Comparison of ENCODE assay signal across 23 cellular contexts in genomic region chr5:95956900-95957293, GRCh38. TPM values are rescaled to one million over a fixed set of nuclear protein-coding genes. Genes with fewer than 3 reads are reported as not detected.
A peak's percentile ranks its signal among the peaks of the same experiment; 100 is the strongest.
DNase-seq lines count a peak whose midpoint lies in the region; ATAC-seq, FAIRE-seq and TF ChIP-seq lines count a peak whose summit lies in the region.
"Had no signal": no experiment of that assay in that cellular context is flagged by ENCODE, and none has a peak within 500 bp of the region (broad histone marks: within the 10 kb centered on the region; RNA-seq: fewer than 3 reads in every experiment).

No MANE protein-coding gene starts in this region.

- H3K4me1 ChIP-seq in SK-N-SH (ENCODE audit: control insufficient read depth in 1 of 2, insufficient read depth in 2 of 2, low read depth in 1 of 2, low read length in 1 of 2), result peaks cover 18 to 19% of the 10 kb centered on the region in 2 experiments; a peak in 3 of 4 replicates
- peaks cover 0 to 27% of the 10 kb centered on the region in 2 donors for H3K4me1 ChIP-seq in ascending aorta
- H3K4me1 ChIP-seq in HepG2 (ENCODE audit: insufficient read depth, low read length), result peaks cover 58% of the 10 kb centered on the region
- H3K4me1 ChIP-seq in testis, result peaks cover 9% of the 10 kb centered on the region

- peak; percentile 37 for FAIRE-seq in HepG2 (lab: Jason Lieb, UNC)
- FAIRE-seq: endothelial cell of umbilical vein had no signal

- no peaks in the 10 kb centered on the region for H3K9me3 Mint-ChIP-seq in stimulated activated naive CD8-positive, alpha-beta T cell treated with anti-CD3 and anti-CD28 coated beads, Interleukin-15, amount 100 ng/mL, for 72 hours
- H3K9me3 Mint-ChIP-seq: activated B cell treated with CpG ODN at 0.5 μM for 24 hours; CD8-positive, alpha-beta T cell had no signal

- peaks cover 46% of the 10 kb centered on the region for H3K4me1 Mint-ChIP-seq in stimulated activated naive CD8-positive, alpha-beta T cell treated with anti-CD3 and anti-CD28 coated beads, Interleukin-15, amount 100 ng/mL, for 72 hours

- ATAC-seq in SK-N-SH treated with all-trans-retinoic acid at 6 μM for 48 hours (no peak), HepG2 (no peak), HG03025 (IDR thresholded peaks at IDR 0.05; ENCODE audit: low FRiP score, unreplicated experiment) (no peak)
- no peak for ATAC-seq in stimulated activated naive CD8-positive, alpha-beta T cell treated with anti-CD3 and anti-CD28 coated beads, Interleukin-15, amount 100 ng/mL, for 72 hours
- ATAC-seq: CD8-positive, alpha-beta T cell had no signal

- intact Hi-C loops in ascending aorta (cut with DNase I) (loop anchor here (5.0 kb wide), 1 partner anchor 45 kb away; no protein-coding TSS in a partner anchor), HepG2 (cut with micrococcal nuclease; ENCODE audit: unreplicated experiment) (no loop called here), testis (cut with DNase I; ENCODE audit: low total_unique reads) (no loop called here)

- TF ChIP-seq EP300 in SK-N-SH (IDR thresholded peaks at IDR 0.05; ENCODE audit: borderline replicate concordance in 1 of 2, low read depth in 1 of 2, low read length in 1 of 2) (no peak), HepG2 (IDR thresholded peaks at IDR 0.05; ENCODE audit: low read depth in 2 of 2, low read length in 2 of 2) (peak in 1 of 2 experiments; percentile 45; a peak in 1 of 4 replicates), HepG2 (CRISPR knock-in tag; IDR thresholded peaks at IDR 0.05; ENCODE audit: borderline replicate concordance) (no peak)

- H3K27ac Mint-ChIP-seq in stimulated activated naive CD8-positive, alpha-beta T cell treated with anti-CD3 and anti-CD28 coated beads, Interleukin-15, amount 100 ng/mL, for 72 hours, result no peak overlapping the region
- H3K27ac Mint-ChIP-seq: activated B cell treated with CpG ODN at 0.5 μM for 24 hours; CD8-positive, alpha-beta T cell; neural progenitor cell had no signal

- H3K27me3 Mint-ChIP-seq in stimulated activated naive CD8-positive, alpha-beta T cell treated with anti-CD3 and anti-CD28 coated beads, Interleukin-15, amount 100 ng/mL, for 72 hours, result no peaks in the 10 kb centered on the region
- H3K27me3 Mint-ChIP-seq: activated B cell treated with CpG ODN at 0.5 μM for 24 hours had no signal

- H3K36me3 ChIP-seq in SK-N-SH (replicated peaks in 1 of 2; ENCODE audit: control insufficient read depth in 1 of 2, insufficient read depth in 2 of 2, low read length in 1 of 2) (peaks cover 4 to 7% of the 10 kb centered on the region in 2 experiments), ascending aorta (no peaks in the 10 kb centered on the region), HepG2 (replicated peaks in 1 of 2; ENCODE audit: control insufficient read depth in 1 of 2, insufficient read depth in 2 of 2, low read length in 2 of 2) (peaks cover 7 to 45% of the 10 kb centered on the region in 2 experiments), testis (ENCODE audit: low read depth, missing control alignments) (no peaks in the 10 kb centered on the region)
- H3K36me3 ChIP-seq: neural progenitor cell, sigmoid colon, thyroid gland had no signal

- H3K27ac ChIP-seq in SK-N-SH (ENCODE audit: low read depth in 2 of 2, low read length in 1 of 2) (peak overlapping the region in 1 of 2 experiments; percentile 51; a peak in 2 of 4 replicates), ascending aorta (no peak overlapping the region), HepG2 (ENCODE audit: extremely low read length, insufficient read depth, low read length) (no peak overlapping the region), testis (peak overlapping the region; percentile 27 to 41)
- H3K27ac ChIP-seq: neural progenitor cell had no signal

- H3K4me2 ChIP-seq in SK-N-SH (peak overlapping the region; percentile 82), HepG2 (ENCODE audit: low read depth, low read length) (peak overlapping the region; percentile 91)
- H3K4me2 ChIP-seq: neural progenitor cell had no signal

- no TSS peak for BruUV-seq in HepG2 (replicated peaks; lab: Mats Ljungman, UMichigan)

- DNase-seq in SK-N-SH (no peak), ascending aorta (ENCODE audit: low spot score in 2 of 2) (no peak), HepG2 (ENCODE audit: low spot score) (no peak), testis (no peak), SHP77 (lab: John Stamatoyannopoulos, UW) (no peak)
- no peak for DNase-seq in stimulated activated naive CD8-positive, alpha-beta T cell treated with anti-CD3 and anti-CD28 coated beads, Interleukin-15, amount 100 ng/mL, for 72 hours
- DNase-seq: 8988T; activated B cell treated with CpG ODN at 0.5 μM for 24 hours; amniotic stem cell; CD8-positive, alpha-beta T cell; DMS79 treated with DMSO at 0.1 percent for 48 hours; Karpas-422; NCI-H1417 treated with DMSO at 0.1 percent for 48 hours; NCI-H2171 treated with DMSO at 0.1 percent for 48 hours; NCI-H82; sigmoid colon; stimulated activated CD4-positive, alpha-beta T cell treated with anti-CD3 and anti-CD28 coated beads, Interleukin-2, amount 100 ng/mL, for 48 hours; T-helper 1 cell had no signal

- peaks cover 76% of the 10 kb centered on the region for H4K20me1 ChIP-seq in SK-N-SH (ENCODE audit: insufficient read depth)
- H4K20me1 ChIP-seq in HepG2 (ENCODE audit: insufficient read depth, low read length), result peaks cover 91% of the 10 kb centered on the region

- no peaks in the 10 kb centered on the region for H3K9me3 ChIP-seq in SK-N-SH
- H3K9me3 ChIP-seq in ascending aorta, result no peaks in the 10 kb centered on the region
- H3K9me3 ChIP-seq in HepG2 (ENCODE audit: low read length), result no peaks in the 10 kb centered on the region
- no peaks in the 10 kb centered on the region for H3K9me3 ChIP-seq in testis
- H3K9me3 ChIP-seq: sigmoid colon, thyroid gland had no signal

- H2AFZ ChIP-seq in SK-N-SH (ENCODE audit: low read depth), result no peak overlapping the region
- H2AFZ ChIP-seq in HepG2 (ENCODE audit: low read length), result no peak overlapping the region
- H2AFZ ChIP-seq: neural progenitor cell had no signal

- H3K27me3 ChIP-seq in SK-N-SH (ENCODE audit: insufficient read depth), result no peaks in the 10 kb centered on the region
- H3K27me3 ChIP-seq in ascending aorta, result no peaks in the 10 kb centered on the region
- H3K27me3 ChIP-seq in HepG2 (ENCODE audit: control insufficient read depth in 1 of 2, insufficient read depth in 2 of 2, low read length in 2 of 2), result peaks cover 0 to 6% of the 10 kb centered on the region in 2 experiments; a peak in 1 of 5 replicates
- H3K27me3 ChIP-seq in testis, result no peaks in the 10 kb centered on the region
- H3K27me3 ChIP-seq: sigmoid colon, thyroid gland had no signal

- peak overlapping the region; percentile 25; the same call in 1 of the 2 replicates for H3K9ac ChIP-seq in SK-N-SH
- peak overlapping the region; percentile 99; the same call in 1 of the 2 replicates for H3K9ac ChIP-seq in HepG2 (ENCODE audit: insufficient read depth, low read depth, low read length)
- H3K9ac ChIP-seq: neural progenitor cell had no signal

- POLR2A ChIA-PET in SK-N-SH (lab: Yijun Ruan, JAX) (no interaction called here), HepG2 (lab: Yijun Ruan, JAX) (interaction anchor here (7.2 kb wide), 1 partner anchor 30 kb away, joined by 125 read pairs; no protein-coding TSS in a partner anchor)

- TF ChIP-seq RAD21 in SK-N-SH (IDR thresholded peaks at IDR 0.05; ENCODE audit: low read length) (no peak), HepG2 (CRISPR knock-in tag; IDR thresholded peaks at IDR 0.05) (no peak)

- no peak overlapping the region for H3K4me3 Mint-ChIP-seq in stimulated activated naive CD8-positive, alpha-beta T cell treated with anti-CD3 and anti-CD28 coated beads, Interleukin-15, amount 100 ng/mL, for 72 hours
- H3K4me3 Mint-ChIP-seq: activated B cell treated with CpG ODN at 0.5 μM for 24 hours; CD8-positive, alpha-beta T cell; neural progenitor cell had no signal

- H3F3A ChIP-seq in SK-N-SH (replicated peaks; ENCODE audit: insufficient read depth), result peaks cover 22% of the 10 kb centered on the region

- in situ Hi-C loops in HepG2 (cut with HindIII; ENCODE audit: extremely low pct_ligation_motif_present, low pct_unique_long_range_greater_than_20kb), result loop anchor here (5.0 kb wide), 1 partner anchor 100 kb away; no protein-coding TSS in a partner anchor

- TF ChIP-seq POLR2A in HepG2 (IDR thresholded peaks at IDR 0.05; ENCODE audit: insufficient read depth in 1 of 2, low read depth in 2 of 2, low read length in 2 of 2) (no peak), testis (IDR thresholded peaks at IDR 0.05) (no peak)

- H3K79me2 ChIP-seq in SK-N-SH (ENCODE audit: insufficient read depth), result peaks cover 98% of the 10 kb centered on the region
- H3K79me2 ChIP-seq in HepG2 (ENCODE audit: insufficient read depth, low read length), result peaks cover 95% of the 10 kb centered on the region

- CTCF ChIA-PET in SK-N-SH (lab: Yijun Ruan, JAX) (no interaction called here), HepG2 (lab: Yijun Ruan, JAX; ENCODE audit: low intra/inter-chr PET ratio, low total read pairs) (no interaction called here)

- H3K4me3 ChIP-seq in SK-N-SH (ENCODE audit: low read depth in 2 of 2, low read length in 1 of 2) (peak overlapping the region in 1 of 2 experiments; percentile 40; a peak in 2 of 4 replicates), ascending aorta (peak overlapping the region; percentile 24 to 92), HepG2 (replicated peaks in 1 of 3; ENCODE audit: insufficient read depth in 1 of 3, low read depth in 2 of 3, low read length in 3 of 3) (peak overlapping the region; percentile 94 to 100 (median 99)), testis (no peak overlapping the region)
- H3K4me3 ChIP-seq: neural progenitor cell, sigmoid colon, thyroid gland had no signal

- no peaks in the 10 kb centered on the region for H3K9me2 ChIP-seq in SK-N-SH

- TF ChIP-seq CTCF in SK-N-SH (IDR thresholded peaks at IDR 0.05), result no peak
- TF ChIP-seq CTCF in ascending aorta (IDR thresholded peaks at IDR 0.05), result no peak
- TF ChIP-seq CTCF in HepG2 (CRISPR knock-in tag; IDR thresholded peaks at IDR 0.05), result no peak
- TF ChIP-seq CTCF in testis (IDR thresholded peaks at IDR 0.05), result no peak

RNA-seq across cellular contexts. Expression of gene ELL2, which starts 4.8 kb away (rescaled TPM):
- 18.4 and 27.4 TPM in 2 replicates for polyA plus RNA-seq in SK-N-SH (2012; rRNA removed)
- polyA plus RNA-seq in SK-N-SH (2012; cell fraction: cytosol; rRNA removed), result 22.3 and 24.9 TPM in 2 replicates
- polyA plus RNA-seq in SK-N-SH (2012; cell fraction: nucleus; rRNA removed), result 25.1 and 49.5 TPM in 2 replicates
- 26.0 TPM for total RNA-seq in ascending aorta
- total RNA-seq in HepG2 (2016; rRNA removed; fragmentation: Illumina TruSeq; extraction: Trizol), result 64.5 and 78.9 TPM in 2 replicates
- total RNA-seq in HepG2 (2016; cell fraction: cytosol; rRNA removed; fragmentation: Illumina TruSeq; extraction: Trizol; ENCODE audit: low read depth), result 19.2 and 20.4 TPM in 2 replicates
- 69.3 and 74.8 TPM in 2 replicates for total RNA-seq in HepG2 (2016; cell fraction: insoluble cytoplasmic fraction; rRNA removed; fragmentation: Illumina TruSeq; extraction: Trizol)
- total RNA-seq in HepG2 (2016; cell fraction: membrane; rRNA removed; fragmentation: Illumina TruSeq; extraction: Trizol), result 73.2 and 75.4 TPM in 2 replicates
- 121 and 123 TPM in 2 replicates for total RNA-seq in HepG2 (2016; cell fraction: nucleus; rRNA removed; fragmentation: Illumina TruSeq; extraction: Trizol)
- 75.7 and 97.1 TPM in 2 replicates for polyA plus RNA-seq in HepG2 (2011; rRNA removed)
- polyA plus RNA-seq in HepG2 (2011; cell fraction: cytosol; rRNA removed), result 40.8 and 54.3 TPM in 2 replicates
- 68.9 and 74.9 TPM in 2 replicates for polyA plus RNA-seq in HepG2 (2011; cell fraction: nucleus; rRNA removed)
- 87.7 and 101 TPM in 2 replicates for polyA plus RNA-seq in HepG2 (2012)
- polyA plus RNA-seq in HepG2 (2016; cell fraction: cytosol; fragmentation: Illumina TruSeq; extraction: Trizol; ENCODE audit: low read depth), result 13.4 and 15.1 TPM in 2 replicates
- polyA plus RNA-seq in HepG2 (2016; cell fraction: insoluble cytoplasmic fraction; fragmentation: Illumina TruSeq; extraction: Trizol; ENCODE audit: low read depth), result 81.1 and 83.2 TPM in 2 replicates
- polyA plus RNA-seq in HepG2 (2016; cell fraction: membrane; fragmentation: Illumina TruSeq; extraction: Trizol; ENCODE audit: low read depth), result 49.0 and 50.1 TPM in 2 replicates
- 115 and 124 TPM in 2 replicates for polyA plus RNA-seq in HepG2 (2016; cell fraction: nucleus; fragmentation: Illumina TruSeq; extraction: Trizol; ENCODE audit: insufficient read depth, low read depth)
- polyA minus RNA-seq in HepG2 (2011; rRNA and poly(A)+ RNA removed; ENCODE audit: low replicate concordance), result 37.6 and 93.4 TPM in 2 replicates
- polyA minus RNA-seq in HepG2 (2011; cell fraction: cytosol; rRNA and poly(A)+ RNA removed), result 82.9 and 96.7 TPM in 2 replicates
- 685 and 799 TPM in 2 replicates for polyA minus RNA-seq in HepG2 (2011; cell fraction: nucleus; rRNA and poly(A)+ RNA removed)
- 10 to 100 TPM; 78.9 to 87.3 TPM for total RNA-seq in testis
- polyA plus RNA-seq in testis (ENCODE audit: insufficient read depth, low read depth, low replicate concordance), result 32.1 TPM

Comparison
In these comparisons a context has a peak if more than half of its experiments do, and no peak if none do; other contexts are left out.
1. H3K27ac ChIP-seq: peak in testis (2 of 2); none in ascending aorta (0 of 2) and HepG2 (single experiment).
2. H3K4me3 ChIP-seq: peak in ascending aorta (2 of 2) and HepG2 (3 of 3); none in testis (0 of 2).
3. Of the 25 proteins assayed by ChIP-seq in both HepG2 and SK-N-SH: peak only in HepG2: FOXJ3; only in SK-N-SH: none; in both: none; in neither: 22; mixed calls (peak in some experiments, not most) for 2.